Comparison of ENCODE assay signal across 16 cellular contexts in genomic region chr4:3312362-3312761, GRCh38.
"Had no signal": no experiment of that assay in that cellular context is flagged by ENCODE, and none has a peak within 500 bp of the region (broad histone marks: within the 10 kb centered on the region; RNA-seq: fewer than 3 reads in every experiment).

No MANE protein-coding gene starts in this region.

- H3K4me3 Mint-ChIP-seq: activated CD8-positive, alpha-beta T cell treated with anti-CD3 and anti-CD28 coated beads for 36 hours; activated naive CD4-positive, alpha-beta T cell treated with anti-CD3 and anti-CD28 coated beads, Interleukin-2, amount 50 U/mL, for 24 hours; nephron; T-helper 1 cell treated with Interleukin-12 subunit alpha and Interleukin-12 subunit beta and Interleukin-4 antibody, amounts not matched to agents 30 μg/mL and 1 μg/mL, for 36 hours had no signal

- H3K27ac ChIP-seq: adrenal gland, cardiac muscle cell, esophagus muscularis mucosa, psoas muscle, sigmoid colon, thyroid gland, vagina had no signal

- H3K4me1 ChIP-seq: adrenal gland, sigmoid colon, thyroid gland had no signal

- H3K27me3 ChIP-seq: adrenal gland, cardiac muscle cell, esophagus muscularis mucosa, sigmoid colon, thyroid gland, vagina had no signal

- H3K9me3 ChIP-seq: adrenal gland, esophagus muscularis mucosa, psoas muscle, sigmoid colon, thyroid gland, vagina had no signal

- H3K36me3 ChIP-seq: vagina had no signal

- ATAC-seq: activated CD8-positive, alpha-beta T cell treated with anti-CD3 and anti-CD28 coated beads for 36 hours had no signal

- H3K9me3 Mint-ChIP-seq: activated CD8-positive, alpha-beta T cell treated with anti-CD3 and anti-CD28 coated beads for 36 hours; activated naive CD4-positive, alpha-beta T cell treated with anti-CD3 and anti-CD28 coated beads, Interleukin-2, amount 50 U/mL, for 24 hours; activated T-helper 2 cell treated with anti-CD3 and anti-CD28 coated beads, Interferon-gamma antibody, Interleukin-2, Interleukin-4, amounts not matched to agents 10 μg/mL and 5 μg/mL and 100 μg/mL, durations not matched to agents 14 hours and 24 hours and 36 hours; nephron; T-helper 1 cell treated with Interleukin-12 subunit alpha and Interleukin-12 subunit beta and Interleukin-4 antibody, amounts not matched to agents 30 μg/mL and 1 μg/mL, for 36 hours had no signal

- H3K27me3 Mint-ChIP-seq: activated CD8-positive, alpha-beta T cell treated with anti-CD3 and anti-CD28 coated beads for 36 hours; activated naive CD4-positive, alpha-beta T cell treated with anti-CD3 and anti-CD28 coated beads, Interleukin-2, amount 50 U/mL, for 24 hours had no signal

- DNase-seq: activated CD4-positive, alpha-beta T cell treated with anti-CD3 and anti-CD28 coated beads for 48 hours; activated CD8-positive, alpha-beta T cell treated with anti-CD3 and anti-CD28 coated beads for 36 hours; hippocampal formation; mesendoderm; occipital lobe; psoas muscle; sigmoid colon; thyroid gland had no signal

- H3K4me3 ChIP-seq: adrenal gland, cardiac muscle cell, esophagus muscularis mucosa, psoas muscle, sigmoid colon, thyroid gland, vagina had no signal

- H3K27ac Mint-ChIP-seq: activated CD8-positive, alpha-beta T cell treated with anti-CD3 and anti-CD28 coated beads for 36 hours; activated naive CD4-positive, alpha-beta T cell treated with anti-CD3 and anti-CD28 coated beads, Interleukin-2, amount 50 U/mL, for 24 hours; activated T-helper 2 cell treated with anti-CD3 and anti-CD28 coated beads, Interferon-gamma antibody, Interleukin-2, Interleukin-4, amounts not matched to agents 10 μg/mL and 5 μg/mL and 100 μg/mL, durations not matched to agents 14 hours and 24 hours and 36 hours; nephron; T-helper 1 cell treated with Interleukin-12 subunit alpha and Interleukin-12 subunit beta and Interleukin-4 antibody, amounts not matched to agents 30 μg/mL and 1 μg/mL, for 36 hours had no signal
